14 cellular contexts compared by ENCODE assay signal in the genomic region with DNA sequence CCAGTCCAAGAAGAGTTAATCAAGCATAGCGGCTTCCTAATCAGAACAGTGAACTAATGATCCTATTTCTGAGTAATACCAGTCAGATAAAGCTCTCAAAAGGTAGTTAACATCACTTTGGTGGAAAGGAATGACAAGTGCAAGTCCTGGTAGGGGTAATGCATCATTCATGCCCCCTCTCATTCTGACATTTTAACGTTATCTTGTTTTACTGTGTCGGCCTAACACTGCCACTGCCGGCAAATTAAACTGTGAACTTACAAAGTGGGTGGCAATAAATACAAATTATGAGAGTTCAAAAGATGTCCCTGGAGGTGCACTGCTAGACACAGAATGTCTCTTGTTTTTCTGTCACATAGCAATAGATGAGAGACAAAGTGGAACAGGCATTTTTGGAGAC.
DNase-seq lines count a peak whose midpoint lies in the region; ATAC-seq and TF ChIP-seq lines count a peak whose summit lies in the region.
"Had no signal": no experiment of that assay in that cellular context is flagged by ENCODE, and none has a peak within 500 bp of the region (broad histone marks: within the 10 kb centered on the region; RNA-seq: fewer than 3 reads in every experiment).

No MANE protein-coding gene starts in this region.

- TF ChIP-seq CTCF in osteocyte (IDR thresholded peaks at IDR 0.05) (no peak), mammary epithelial cell (conservative IDR thresholded peaks at IDR 0.05 in 1 of 2, IDR thresholded peaks at IDR 0.05 in 1 of 2; ENCODE audit: extremely low read depth in 1 of 2, insufficient read depth in 1 of 2, low read depth in 1 of 2, low read length in 2 of 2) (no peak)

- no peaks in the 10 kb centered on the region for H3K79me2 ChIP-seq in mammary epithelial cell (ENCODE audit: insufficient read depth, low read length)

- H3K4me1 Mint-ChIP-seq in osteocyte (ENCODE audit: unreplicated experiment) = peaks cover 60% of the 10 kb centered on the region
- H3K4me1 Mint-ChIP-seq: CD4-positive, alpha-beta memory T cell had no signal

- H3K4me3 Mint-ChIP-seq in osteocyte (ENCODE audit: unreplicated experiment) = no peak overlapping the region
- H3K4me3 Mint-ChIP-seq: CD4-positive, alpha-beta memory T cell had no signal

- H3K36me3 ChIP-seq in BLaER1 = peaks cover 94% of the 10 kb centered on the region
- H3K36me3 ChIP-seq in mammary epithelial cell (ENCODE audit: insufficient read depth, low read length) = no peaks in the 10 kb centered on the region

- no peaks in the 10 kb centered on the region for H3K27me3 Mint-ChIP-seq in osteocyte (ENCODE audit: unreplicated experiment)
- H3K27me3 Mint-ChIP-seq: IgD-negative memory B cell had no signal

- CTCF ChIA-PET in mammary epithelial cell (lab: Charles Lee; ENCODE audit: low non-redundant PET) = no interaction called here

- dilution Hi-C loops in mammary epithelial cell (cut with HindIII; ENCODE audit: low sequenced_read_pairs) = no loop called here

- peak; percentile 9 for ATAC-seq in HG02759 (IDR thresholded peaks at IDR 0.05; ENCODE audit: unreplicated experiment)

- in situ Hi-C loops in mammary epithelial cell (cut with MboI; ENCODE audit: low sequenced_read_pairs in 2 of 2) = no loop called here

- intact Hi-C loops in mammary epithelial cell (cut with micrococcal nuclease) = no loop called here

- peak overlapping the region; percentile 63 for H3K4me2 ChIP-seq in BLaER1
- H3K4me2 ChIP-seq in mammary epithelial cell (ENCODE audit: insufficient read depth, low read depth, low read length) = no peak overlapping the region

- H3K9ac ChIP-seq in BLaER1 (no peak overlapping the region), mammary epithelial cell (ENCODE audit: insufficient read depth, low read length) (no peak overlapping the region)

- no peak overlapping the region for H3K27ac ChIP-seq in BLaER1
- peak overlapping the region; percentile 66 for H3K27ac ChIP-seq in epithelial cell of prostate
- no peak overlapping the region for H3K27ac ChIP-seq in mammary epithelial cell (ENCODE audit: insufficient read depth, low read depth, low read length)

- peaks cover 11% of the 10 kb centered on the region for H3K36me3 Mint-ChIP-seq in osteocyte (ENCODE audit: unreplicated experiment)
- H3K36me3 Mint-ChIP-seq: CD4-positive, alpha-beta memory T cell had no signal

- H3K4me1 ChIP-seq in BLaER1 (peaks cover 100% of the 10 kb centered on the region), mammary epithelial cell (ENCODE audit: insufficient read depth, low read length) (no peaks in the 10 kb centered on the region)

- H3K27me3 ChIP-seq in BLaER1 = no peaks in the 10 kb centered on the region
- peaks cover 3% of the 10 kb centered on the region for H3K27me3 ChIP-seq in mammary epithelial cell (ENCODE audit: insufficient read depth, low read length)

- peaks cover 100% of the 10 kb centered on the region for H4K20me1 ChIP-seq in BLaER1
- no peaks in the 10 kb centered on the region for H4K20me1 ChIP-seq in mammary epithelial cell (ENCODE audit: insufficient read depth, low read length)

- no TSS peak for BruUV-seq in mammary epithelial cell (replicated peaks; lab: Mats Ljungman, UMichigan)

- no peak overlapping the region for H2AFZ ChIP-seq in mammary epithelial cell (ENCODE audit: low read depth, low read length)

- no peak overlapping the region for H3K4me3 ChIP-seq in BLaER1
- H3K4me3 ChIP-seq in mammary epithelial cell (replicated peaks in 1 of 3; ENCODE audit: insufficient read depth in 1 of 3, low read depth in 2 of 3, low read length in 3 of 3) = no peak overlapping the region

- peak overlapping the region; percentile 63 for H3K27ac Mint-ChIP-seq in osteocyte (ENCODE audit: unreplicated experiment)
- H3K27ac Mint-ChIP-seq: CD4-positive, alpha-beta memory T cell had no signal

- no peaks in the 10 kb centered on the region for H3K9me3 Mint-ChIP-seq in osteocyte (ENCODE audit: unreplicated experiment)
- H3K9me3 Mint-ChIP-seq: IgD-negative memory B cell had no signal

- 37% methylated on average over 4 of the region's 4 CpGs for WGBS in mammary epithelial cell (ENCODE audit: low coverage, missing lambda C conversion rate)

- no peaks in the 10 kb centered on the region for H3K9me3 ChIP-seq in BLaER1
- no peaks in the 10 kb centered on the region for H3K9me3 ChIP-seq in mammary epithelial cell (replicated peaks; ENCODE audit: insufficient read depth, low read length)

- DNase-seq in epithelial cell of prostate (ENCODE audit: low read depth, low spot score) (no peak), osteocyte (ENCODE audit: extremely low spot score, unreplicated experiment) (no peak), AG20443 (ENCODE audit: low spot score) (no peak), mammary epithelial cell (no peak), GM19240 (ENCODE audit: insufficient read length, low spot score) (no peak)
- DNase-seq: CD4-positive, alpha-beta memory T cell; DMS79; GDM1; NCI-H1436; NCI-H2029 treated with DMSO at 0.1 percent for 48 hours; NCI-H510A treated with DMSO at 0.1 percent for 48 hours had no signal
